Comparison of ENCODE assay signal across 27 cellular contexts in genomic region chr3:189567322-189567721, GRCh38.
DNase-seq lines count a peak whose midpoint lies in the region; ATAC-seq and TF ChIP-seq lines count a peak whose summit lies in the region.
"Had no signal": no experiment of that assay in that cellular context is flagged by ENCODE, and none has a peak within 500 bp of the region (broad histone marks: within the 10 kb centered on the region; RNA-seq: fewer than 3 reads in every experiment).

No MANE protein-coding gene starts in this region.

- H3F3A ChIP-seq in neural cell (ENCODE audit: insufficient read depth, low read length, poor library complexity, severe bottlenecking): no peaks in the 10 kb centered on the region

- no peaks in the 10 kb centered on the region for H3K79me2 ChIP-seq in neural cell (replicated peaks; ENCODE audit: insufficient read depth, low read length)

- no peak overlapping the region for H2AFZ ChIP-seq in neural cell (ENCODE audit: low read depth, low read length)
- H2AFZ ChIP-seq: GM23248 had no signal

- H3K27me3 ChIP-seq in neural cell (ENCODE audit: insufficient read depth, low read depth, low read length): no peaks in the 10 kb centered on the region
- H3K27me3 ChIP-seq: esophagus muscularis mucosa, foreskin keratinocyte, heart right ventricle, pancreas, stomach, thyroid gland had no signal

- intact Hi-C loops in cardiac septum (cut with DNase I): no loop called here

- H3K27ac ChIP-seq in neural cell (ENCODE audit: low read length): no peak overlapping the region
- H3K27ac ChIP-seq: esophagus muscularis mucosa, foreskin keratinocyte, GM23248, heart right ventricle, pancreas, RWPE1, skin epidermis, stomach, thyroid gland had no signal

- DNase-seq in DMS153 (lab: John Stamatoyannopoulos, UW): no peak
- no peak for DNase-seq in LoVo (ENCODE audit: low spot score)
- DNase-seq in cardiac septum (ENCODE audit: low spot score): no peak
- DNase-seq: ACHN; activated CD4-positive, alpha-beta T cell treated with anti-CD3 and anti-CD28 coated beads for 36 hours; activated CD8-positive, alpha-beta memory T cell treated with anti-CD3 and anti-CD28 coated beads for 24 hours; activated gamma-delta T cell; caudate nucleus; foreskin keratinocyte; GDM1; GM23248; heart right ventricle; KBM-7; NCI-H1417 treated with DMSO at 0.1 percent for 48 hours; NCI-H748 treated with DMSO at 0.1 percent for 48 hours; pancreas; retina; stomach; T-helper 2 cell; thyroid gland had no signal

- H3K9me3 ChIP-seq in neural cell (ENCODE audit: low read length): no peaks in the 10 kb centered on the region
- H3K9me3 ChIP-seq: esophagus muscularis mucosa, pancreas, stomach, thyroid gland had no signal

- H3K36me3 ChIP-seq in neural cell (ENCODE audit: insufficient read depth, low read length): no peaks in the 10 kb centered on the region
- H3K36me3 ChIP-seq: esophagus muscularis mucosa, heart right ventricle, pancreas, stomach, thyroid gland had no signal

- peak; percentile 0 for ATAC-seq in GM18508 (IDR thresholded peaks at IDR 0.05; ENCODE audit: insufficient read depth, unreplicated experiment)
- peak; percentile 10 for ATAC-seq in GM21528 (IDR thresholded peaks at IDR 0.05; ENCODE audit: low FRiP score, unreplicated experiment)
- peak; percentile 8 for ATAC-seq in HG03045 (IDR thresholded peaks at IDR 0.05; ENCODE audit: unreplicated experiment)
- ATAC-seq: activated CD4-positive, alpha-beta T cell treated with anti-CD3 and anti-CD28 coated beads for 36 hours; foreskin keratinocyte; heart right ventricle; pancreas had no signal

- H3K4me3 ChIP-seq in neural cell (ENCODE audit: low read length): no peak overlapping the region
- H3K4me3 ChIP-seq: esophagus muscularis mucosa, GM23248, heart right ventricle, pancreas, skin epidermis, stomach, thyroid gland had no signal

- TF ChIP-seq CTCF in neural cell (IDR thresholded peaks at IDR 0.05; ENCODE audit: poor library complexity, severe bottlenecking): no peak

- peak; percentile 86 for TF ChIP-seq EP300 in neural cell (conservative IDR thresholded peaks at IDR 0.05; ENCODE audit: poor library complexity, severe bottlenecking)

- H3K4me2 ChIP-seq in neural cell (ENCODE audit: low read length): no peak overlapping the region

- no peaks in the 10 kb centered on the region for H3K9me2 ChIP-seq in neural cell (ENCODE audit: insufficient read depth, low read length)

- no peak for TF ChIP-seq RAD21 in neural cell (conservative IDR thresholded peaks at IDR 0.05)

- H4K20me1 ChIP-seq in neural cell (ENCODE audit: insufficient read depth): no peaks in the 10 kb centered on the region

- no peak overlapping the region for H3K9ac ChIP-seq in neural cell (ENCODE audit: low read length)
- H3K9ac ChIP-seq: GM23248 had no signal

TF ChIP-seq in neural cell, 6 proteins besides CTCF, POLR2A, EP300 and RAD21:
- TF ChIP-seq EZH2 (IDR thresholded peaks at IDR 0.05; ENCODE audit: borderline replicate concordance, insufficient read depth, low read length, poor library complexity, severe bottlenecking) (no peak), TAF1 (IDR thresholded peaks at IDR 0.05; ENCODE audit: low read depth) (no peak), REST (IDR thresholded peaks at IDR 0.05; ENCODE audit: borderline replicate concordance) (no peak), SMC3 (conservative IDR thresholded peaks at IDR 0.05; ENCODE audit: poor library complexity) (no peak), MXI1 (conservative IDR thresholded peaks at IDR 0.05; ENCODE audit: poor library complexity, severe bottlenecking) (no peak), POLR2AphosphoS5 (IDR thresholded peaks at IDR 0.05) (peak; percentile 47)
